8 cellular contexts compared by ENCODE assay signal in genomic region chr19:48714759-48715261, GRCh38. TPM values are rescaled to one million over a fixed set of nuclear protein-coding genes. Genes with fewer than 3 reads are reported as not detected.
DNase-seq lines count a peak whose midpoint lies in the region; ATAC-seq and TF ChIP-seq lines count a peak whose summit lies in the region.

No MANE protein-coding gene starts in this region.

- H3K27ac ChIP-seq in ACC112 (ENCODE audit: low read depth, low read length) (no peak overlapping the region), KMS-11 (no peak overlapping the region; the same call in 1 of the 2 replicates), coronary artery (peak overlapping the region; percentile 67 to 89)

- H3K36me3 ChIP-seq in ACC112 (ENCODE audit: insufficient read depth, low read length): no peaks in the 10 kb centered on the region
- H3K36me3 ChIP-seq in KMS-11 (ENCODE audit: insufficient read depth): no peaks in the 10 kb centered on the region

- H3K9me3 Mint-ChIP-seq in naive B cell: no peaks in the 10 kb centered on the region

- ATAC-seq in naive B cell (ENCODE audit: low read depth in 2 of 2): no peak
- ATAC-seq in GM18498 (IDR thresholded peaks at IDR 0.05; ENCODE audit: unreplicated experiment): no peak

- peak overlapping the region; percentile 23; the same call in 1 of the 2 replicates for H3K9ac ChIP-seq in KMS-11

- DNase-seq in coronary artery (ENCODE audit: low spot score) (no peak), naive B cell (no peak), DMS153 (lab: John Stamatoyannopoulos, UW) (no peak), hippocampal formation (lab: John Stamatoyannopoulos, UW) (no peak)
- no peak for DNase-seq in activated CD4-positive, CD25-positive, alpha-beta regulatory T cell (lab: John Stamatoyannopoulos, UW)

- H2AFZ ChIP-seq in ACC112 (ENCODE audit: low read length, unreplicated experiment): no peak overlapping the region
- H2AFZ ChIP-seq in KMS-11 (ENCODE audit: low read depth): peak overlapping the region; percentile 80

- TF ChIP-seq CTCF in KMS-11 (conservative IDR thresholded peaks at IDR 0.05; ENCODE audit: low read depth, low read length) (no peak), coronary artery (IDR thresholded peaks at IDR 0.05) (no peak)

- H3K4me3 Mint-ChIP-seq in naive B cell: peak overlapping the region; percentile 78 to 93 (median 88)

- peak overlapping the region; percentile 59 for H3K4me2 ChIP-seq in KMS-11

- H3K79me2 ChIP-seq in ACC112 (ENCODE audit: control insufficient read depth, insufficient read depth, low read length, unreplicated experiment) (no peaks in the 10 kb centered on the region), KMS-11 (ENCODE audit: insufficient read depth, low read depth) (no peaks in the 10 kb centered on the region)

- H3K36me3 Mint-ChIP-seq in naive B cell: no peaks in the 10 kb centered on the region

- peaks cover 15 to 36% (median 29%) of the 10 kb centered on the region in 3 donors for H3K4me1 Mint-ChIP-seq in naive B cell

- H3K4me1 ChIP-seq in ACC112 (ENCODE audit: control insufficient read depth, insufficient read depth, low read length, unreplicated experiment): peaks cover 15% of the 10 kb centered on the region
- H3K4me1 ChIP-seq in KMS-11 (ENCODE audit: low read depth, poor library complexity, severe bottlenecking): peaks cover 11% of the 10 kb centered on the region

- no peaks in the 10 kb centered on the region for H3K27me3 Mint-ChIP-seq in naive B cell

- H4K20me1 ChIP-seq in KMS-11 (ENCODE audit: insufficient read depth): no peaks in the 10 kb centered on the region

- H3K4me3 ChIP-seq in ACC112 (ENCODE audit: low read depth, low read length) (peak overlapping the region; percentile 73), KMS-11 (IDR thresholded peaks at IDR 0.05; ENCODE audit: insufficient read depth, low read depth, low read length) (no peak overlapping the region), coronary artery (peak overlapping the region; percentile 78)

- no peaks in the 10 kb centered on the region for H3K27me3 ChIP-seq in ACC112 (ENCODE audit: insufficient read depth, low read length)
- H3K27me3 ChIP-seq in KMS-11 (ENCODE audit: insufficient read depth, low read depth): no peaks in the 10 kb centered on the region; the same call in 1 of the 2 replicates

- H3K27ac Mint-ChIP-seq in naive B cell: peak overlapping the region in 3 of 6 donors; percentile 54 to 88 (median 61)

RNA-seq across cellular contexts. Expression of gene MAMSTR, which starts 4.7 kb away (rescaled TPM):
- polyA plus RNA-seq in naive B cell (ENCODE audit: low read depth in 6 of 6): under 1 TPM in 5 of 6 donors, not detected in 1; 0.21 to 0.70 (median 0.31) TPM

RNA-seq across cellular contexts. Expression of gene FUT2, which starts 19.0 kb away (rescaled TPM):
- polyA plus RNA-seq in naive B cell (ENCODE audit: low read depth in 6 of 6): under 1 TPM in 3 of 6 donors, not detected in 3; 0.11 to 0.26 (median 0.17) TPM

RNA-seq across cellular contexts. Expression of gene RASIP1, which starts 25.6 kb away (rescaled TPM):
- polyA plus RNA-seq in naive B cell (ENCODE audit: low read depth in 6 of 6): under 1 TPM in 1 of 6 donors, not detected in 5; 0.48 TPM

RNA-seq across cellular contexts. Expression of gene IZUMO1, which starts 31.9 kb away (rescaled TPM):
- polyA plus RNA-seq in naive B cell (ENCODE audit: low read depth in 6 of 6): not detected

RNA-seq across cellular contexts. Expression of gene FUT1, which starts 37.6 kb away (rescaled TPM):
- polyA plus RNA-seq in naive B cell (ENCODE audit: low read depth in 6 of 6): not detected

Comparison
In these comparisons a context has a peak if more than half of its experiments do, and no peak if none do; other contexts are left out.
1. H3K27ac ChIP-seq: peak in coronary artery (2 of 2); none in ACC112 (single experiment) and KMS-11 (single experiment).